8 cellular contexts compared by ENCODE assay signal in genomic region chr10:72173635-72174296, GRCh38. TPM values are rescaled to one million over a fixed set of nuclear protein-coding genes. Genes with fewer than 3 reads are reported as not detected.
DNase-seq lines count a peak whose midpoint lies in the region; ATAC-seq and TF ChIP-seq lines count a peak whose summit lies in the region.

No MANE protein-coding gene starts in this region.

- TF ChIP-seq CTCF in omental fat pad (IDR thresholded peaks at IDR 0.05): no peak

- DNase-seq in DMS79 (lab: John Stamatoyannopoulos, UW): peak; percentile 0
- peak; percentile 75 for DNase-seq in NCI-H1105 (lab: John Stamatoyannopoulos, UW)
- no peak for DNase-seq in stimulated activated CD4-positive, alpha-beta T cell treated with anti-CD3 and anti-CD28 coated beads, Interleukin-4, amount 100 ng/mL, for 4 hours
- DNase-seq in omental fat pad (ENCODE audit: low spot score): no peak
- no peak for DNase-seq in HUDEP-2 (lab: John Stamatoyannopoulos, UW; ENCODE audit: unreplicated experiment in 76 of 76)

- peak; percentile 58 for ATAC-seq in GM21576 (IDR thresholded peaks at IDR 0.05; ENCODE audit: unreplicated experiment)
- ATAC-seq in esophagus mucosa: peak; percentile 82
- ATAC-seq in GM19467 (IDR thresholded peaks at IDR 0.05; ENCODE audit: unreplicated experiment): no peak
- no peak for ATAC-seq in omental fat pad (ENCODE audit: low FRiP score)

RNA-seq across cellular contexts. Expression of gene ANAPC16, which starts 42.0 kb away (rescaled TPM):
- total RNA-seq in esophagus mucosa (64.4 TPM), omental fat pad (10 to 100 TPM; 52.2 to 97.6 (median 76.3) TPM)

RNA-seq across cellular contexts. Expression of gene ASCC1, which starts 42.3 kb away (rescaled TPM):
- total RNA-seq in esophagus mucosa: 23.5 TPM
- total RNA-seq in omental fat pad: 10 to 100 TPM; 21.3 to 34.5 (median 26.3) TPM

Comparison
In these comparisons a context has a peak if more than half of its experiments do, and no peak if none do; other contexts are left out.
1. DNase-seq: peak in DMS79 (single experiment) and NCI-H1105 (single experiment); none in stimulated activated CD4-positive, alpha-beta T cell treated with anti-CD3 and anti-CD28 coated beads, Interleukin-4, amount 100 ng/mL, for 4 hours (0 of 2), omental fat pad (single experiment) and HUDEP-2 (0 of 76).
2. ATAC-seq: peak in GM21576 (single experiment) and esophagus mucosa (single experiment); none in GM19467 (single experiment) and omental fat pad (single experiment).